ENCODE assay signal across 8 cellular contexts in the genomic region with DNA sequence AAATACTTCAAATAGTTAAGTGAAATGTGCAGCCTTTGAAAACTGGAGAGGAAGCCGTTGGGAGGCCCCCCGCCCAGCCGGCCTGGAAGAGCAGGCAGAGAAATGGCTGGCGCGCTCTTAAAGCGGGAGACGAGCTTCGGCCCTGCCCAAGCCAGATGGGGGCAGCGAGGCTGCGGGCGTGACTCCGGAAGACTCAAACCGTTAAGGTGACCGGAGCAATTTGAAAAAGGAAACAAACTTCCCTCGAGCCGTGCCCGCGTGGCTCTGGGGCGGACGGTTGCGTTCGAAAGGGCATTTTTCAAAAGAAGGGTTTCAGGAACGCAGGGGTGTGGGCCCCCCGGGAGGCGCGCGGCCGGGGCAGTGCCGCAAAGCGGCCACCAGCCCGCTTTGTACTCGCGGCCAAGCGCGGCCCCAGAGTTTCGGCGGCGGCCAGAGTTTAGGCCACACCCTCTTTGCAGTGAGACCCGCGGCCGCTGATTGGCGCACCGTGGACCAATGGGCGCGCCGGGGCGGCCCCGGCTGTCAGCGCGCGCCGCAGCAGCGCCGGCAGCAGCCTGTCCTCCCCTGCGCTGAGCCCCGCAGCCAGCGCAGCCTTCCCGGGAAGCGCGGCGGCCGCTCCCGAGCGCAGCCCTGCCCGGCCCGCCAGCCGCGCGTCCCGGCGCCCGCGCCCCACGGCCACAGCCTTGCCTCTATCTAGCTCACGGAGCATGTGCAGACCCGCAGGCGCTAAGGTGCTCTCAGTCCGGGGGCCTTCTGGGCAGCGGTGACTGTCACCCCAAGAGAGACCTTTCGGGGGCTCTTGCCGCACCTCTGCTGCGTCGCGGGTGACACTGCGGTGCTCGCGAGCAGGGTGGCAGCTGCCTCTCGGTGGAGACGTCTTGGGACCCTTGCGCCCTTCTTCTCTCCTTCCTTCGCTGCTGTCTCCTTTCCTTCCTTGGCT. TPM values are rescaled to one million over a fixed set of nuclear protein-coding genes. Genes with fewer than 3 reads are reported as not detected.
DNase-seq lines count a peak whose midpoint lies in the region; ATAC-seq and TF ChIP-seq lines count a peak whose summit lies in the region.

A gene with protein sequence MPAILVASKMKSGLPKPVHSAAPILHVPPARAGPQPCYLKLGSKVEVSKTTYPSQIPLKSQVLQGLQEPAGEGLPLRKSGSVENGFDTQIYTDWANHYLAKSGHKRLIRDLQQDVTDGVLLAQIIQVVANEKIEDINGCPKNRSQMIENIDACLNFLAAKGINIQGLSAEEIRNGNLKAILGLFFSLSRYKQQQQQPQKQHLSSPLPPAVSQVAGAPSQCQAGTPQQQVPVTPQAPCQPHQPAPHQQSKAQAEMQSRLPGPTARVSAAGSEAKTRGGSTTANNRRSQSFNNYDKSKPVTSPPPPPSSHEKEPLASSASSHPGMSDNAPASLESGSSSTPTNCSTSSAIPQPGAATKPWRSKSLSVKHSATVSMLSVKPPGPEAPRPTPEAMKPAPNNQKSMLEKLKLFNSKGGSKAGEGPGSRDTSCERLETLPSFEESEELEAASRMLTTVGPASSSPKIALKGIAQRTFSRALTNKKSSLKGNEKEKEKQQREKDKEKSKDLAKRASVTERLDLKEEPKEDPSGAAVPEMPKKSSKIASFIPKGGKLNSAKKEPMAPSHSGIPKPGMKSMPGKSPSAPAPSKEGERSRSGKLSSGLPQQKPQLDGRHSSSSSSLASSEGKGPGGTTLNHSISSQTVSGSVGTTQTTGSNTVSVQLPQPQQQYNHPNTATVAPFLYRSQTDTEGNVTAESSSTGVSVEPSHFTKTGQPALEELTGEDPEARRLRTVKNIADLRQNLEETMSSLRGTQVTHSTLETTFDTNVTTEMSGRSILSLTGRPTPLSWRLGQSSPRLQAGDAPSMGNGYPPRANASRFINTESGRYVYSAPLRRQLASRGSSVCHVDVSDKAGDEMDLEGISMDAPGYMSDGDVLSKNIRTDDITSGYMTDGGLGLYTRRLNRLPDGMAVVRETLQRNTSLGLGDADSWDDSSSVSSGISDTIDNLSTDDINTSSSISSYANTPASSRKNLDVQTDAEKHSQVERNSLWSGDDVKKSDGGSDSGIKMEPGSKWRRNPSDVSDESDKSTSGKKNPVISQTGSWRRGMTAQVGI (N-terminal part only) (plus strand): TSS at position 557 of the 940 bp plus-strand sequence. CDS start 859 bp downstream, outside the sequence.

- H3K9me2 ChIP-seq in hepatocyte (replicated peaks; ENCODE audit: insufficient read depth): no peaks in the 10 kb centered on the region

- peak within 1 kb of the TSS; percentile 75 for H2AFZ ChIP-seq in hepatocyte

- TF ChIP-seq CTCF in hepatocyte (IDR thresholded peaks at IDR 0.05; ENCODE audit: poor library complexity) (no peak), uterus (IDR thresholded peaks at IDR 0.05) (peak in 2 of 4 experiments; percentile 19 to 24)

- TF ChIP-seq POLR2A in GM15510 (IDR thresholded peaks at IDR 0.05; ENCODE audit: borderline replicate concordance, extremely low read depth, insufficient read length) (peak; percentile 50), uterus (IDR thresholded peaks at IDR 0.05) (peak; percentile 95 to 96)

- H3K4me1 ChIP-seq in hepatocyte (ENCODE audit: insufficient read depth) (peaks cover 19% of the 10 kb centered on the region), rectal smooth muscle tissue (ENCODE audit: control insufficient read depth, insufficient read depth, low read length) (peaks cover 24% of the 10 kb centered on the region), uterus (peaks cover 0 to 14% of the 10 kb centered on the region in 2 donors)

- ATAC-seq in HG02840 (IDR thresholded peaks at IDR 0.05; ENCODE audit: low FRiP score, unreplicated experiment): peak; percentile 97

- H3K27me3 ChIP-seq in hepatocyte (peaks cover 22% of the 10 kb centered on the region), rectal smooth muscle tissue (ENCODE audit: control insufficient read depth, insufficient read depth, low read length) (peaks cover 3% of the 10 kb centered on the region), uterus (no peaks in the 10 kb centered on the region)

- intact Hi-C loops in uterus (cut with DNase I; ENCODE audit: low total_unique reads): no loop called here

- no peaks in the 10 kb centered on the region for H4K20me1 ChIP-seq in hepatocyte (ENCODE audit: insufficient read depth, poor library complexity, severe bottlenecking)

- H3K9me3 ChIP-seq in hepatocyte (ENCODE audit: low read depth) (no peaks in the 10 kb centered on the region), uterus (no peaks in the 10 kb centered on the region)

- H3K4me2 ChIP-seq in hepatocyte: peak within 1 kb of the TSS; percentile 97

- peaks cover 4% of the 10 kb centered on the region for H3K79me2 ChIP-seq in hepatocyte

- DNase-seq in NCI-H1436 treated with DMSO at 0.1 percent for 48 hours (lab: John Stamatoyannopoulos, UW) (peak; percentile 13), T-helper 22 cell (ENCODE audit: low read depth) (peak; percentile 64), astrocyte of the hippocampus (ENCODE audit: low read depth, low spot score) (peak; percentile 99), hepatocyte (ENCODE audit: low spot score) (peak; percentile 96), uterus (peak; percentile 89 to 91)

- H3K27ac ChIP-seq in hepatocyte (peak within 1 kb of the TSS; percentile 95), rectal smooth muscle tissue (ENCODE audit: low read depth, low read length) (peak within 1 kb of the TSS; percentile 97), uterus (peak within 1 kb of the TSS; percentile 89 to 94)

- peak within 1 kb of the TSS; percentile 56 for H3K4me3 ChIP-seq in hepatocyte
- H3K4me3 ChIP-seq in rectal smooth muscle tissue (ENCODE audit: low read length): peak within 1 kb of the TSS; percentile 87
- peak within 1 kb of the TSS; percentile 45 to 59 for H3K4me3 ChIP-seq in uterus

- H3K9ac ChIP-seq in rectal smooth muscle tissue (ENCODE audit: low read length): peak within 1 kb of the TSS; percentile 74

- H3K36me3 ChIP-seq in hepatocyte (replicated peaks; ENCODE audit: insufficient read depth, low read depth): no peaks in the 10 kb centered on the region
- H3K36me3 ChIP-seq in rectal smooth muscle tissue (ENCODE audit: control insufficient read depth, insufficient read depth, low read length): no peaks in the 10 kb centered on the region
- H3K36me3 ChIP-seq in uterus: no peaks in the 10 kb centered on the region

- under 1% methylated on average over 77 of the region's 91 CpGs for WGBS in hepatocyte (ENCODE audit: low lambda C conversion rate, missing lambda C conversion rate)

RNA-seq across cellular contexts. Expression of the gene that starts here (rescaled TPM):
- total RNA-seq in hepatocyte (18.1 and 30.8 TPM in 2 replicates), uterus (10 to 100 TPM in 1 of 4 donors, 1 to 10 TPM in 3; 2.6 to 31.6 (median 5.7) TPM)
- polyA plus RNA-seq in hepatocyte: 23.7 and 38.1 TPM in 2 replicates

Comparison
In these comparisons a context has a peak if more than half of its experiments do, and no peak if none do; other contexts are left out.
1. Peak in every context shown above with its lines: DNase-seq, ATAC-seq, H3K4me3 ChIP-seq and H3K27ac ChIP-seq.
2. DNase-seq: peak in every context shown above with its lines; median percentile 99 in astrocyte of the hippocampus; 96 in hepatocyte; 90 in uterus; 64 in T-helper 22 cell; 13 in NCI-H1436 treated with DMSO at 0.1 percent for 48 hours.